Comparison of ENCODE assay signal across 16 cellular contexts in the genomic region with DNA sequence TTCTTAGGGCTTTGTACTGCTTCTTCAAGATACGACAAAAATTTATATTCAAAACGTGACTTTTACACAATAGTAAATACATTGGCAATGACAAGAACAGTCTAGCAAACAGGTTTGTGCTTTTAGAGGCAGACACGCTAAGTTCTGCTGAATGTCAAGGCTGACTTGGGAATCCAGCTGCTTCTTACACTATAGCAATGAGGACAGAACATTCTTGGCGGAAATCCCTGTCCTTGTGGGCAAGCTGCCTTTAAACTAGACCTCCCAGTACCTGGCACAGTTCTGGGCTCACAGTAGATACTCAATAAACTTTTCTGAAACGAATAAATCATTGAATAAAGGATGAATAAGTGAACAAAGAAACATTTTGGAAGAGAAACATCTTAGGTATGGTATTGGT.
DNase-seq lines count a peak whose midpoint lies in the region; ATAC-seq and TF ChIP-seq lines count a peak whose summit lies in the region.
"Had no signal": no experiment of that assay in that cellular context is flagged by ENCODE, and none has a peak within 500 bp of the region (broad histone marks: within the 10 kb centered on the region; RNA-seq: fewer than 3 reads in every experiment).

No MANE protein-coding gene starts in this region.

- 66 to 80% methylated on average over 5 of the region's 5 CpGs for WGBS in heart right ventricle, 2 donors
- 28 to 54% (median 30%) methylated on average over 5 of the region's 5 CpGs for WGBS in psoas muscle, 3 donors

- peaks cover 58% of the 10 kb centered on the region for H3K4me1 Mint-ChIP-seq in CD4-positive, alpha-beta T cell (ENCODE audit: low read depth)
- peaks cover 52% of the 10 kb centered on the region for H3K4me1 Mint-ChIP-seq in chondrocyte (ENCODE audit: low read depth)

- H3K27me3 Mint-ChIP-seq in CD4-positive, alpha-beta T cell: no peaks in the 10 kb centered on the region
- H3K27me3 Mint-ChIP-seq in chondrocyte (ENCODE audit: low read depth): no peaks in the 10 kb centered on the region

- no peak overlapping the region for H3K27ac ChIP-seq in CD4-positive, alpha-beta T cell (ENCODE audit: low read depth, low read length)
- H3K27ac ChIP-seq in heart right ventricle (peak overlapping the region in 4 of 10 donors; percentile 1 to 67 (median 46)), psoas muscle (no peak overlapping the region)
- H3K27ac ChIP-seq: PC-9 had no signal

- no peak for ATAC-seq in CD4-positive, alpha-beta T cell (ENCODE audit: poor library complexity)
- ATAC-seq in heart right ventricle (peak in 6 of 8 donors; percentile 36 to 85 (median 48)), psoas muscle (peak in 3 of 4 donors; percentile 33 to 78 (median 70)), GM18873 (IDR thresholded peaks at IDR 0.05; ENCODE audit: low FRiP score, unreplicated experiment) (no peak), HG03045 (IDR thresholded peaks at IDR 0.05; ENCODE audit: unreplicated experiment) (no peak)
- ATAC-seq: activated CD8-positive, alpha-beta T cell treated with anti-CD3 and anti-CD28 coated beads, Interleukin-2, amount 10 ng/mL, durations not matched to agents 7 days and 5 days had no signal

- H3K9me3 Mint-ChIP-seq in CD4-positive, alpha-beta T cell: no peaks in the 10 kb centered on the region
- H3K9me3 Mint-ChIP-seq in chondrocyte (ENCODE audit: low read depth): no peaks in the 10 kb centered on the region
- H3K9me3 Mint-ChIP-seq: activated T-helper 2 cell treated with anti-CD3 and anti-CD28 coated beads, Interferon-gamma antibody, Interleukin-2, Interleukin-4, amounts not matched to agents 10 μg/mL and 5 μg/mL and 100 μg/mL, durations not matched to agents 14 hours and 24 hours and 36 hours had no signal

- no peak for DNase-seq in CD4-positive, alpha-beta T cell
- DNase-seq in astrocyte of the hippocampus (ENCODE audit: low read depth, low spot score): peak; percentile 71
- no peak for DNase-seq in heart right ventricle
- peak; percentile 23 to 63 for DNase-seq in psoas muscle
- DNase-seq in occipital lobe (lab: John Stamatoyannopoulos, UW): no peak
- DNase-seq in chondrocyte (ENCODE audit: low spot score): no peak
- DNase-seq: ACHN; activated CD8-positive, alpha-beta T cell treated with anti-CD3 and anti-CD28 coated beads, Interleukin-2, amount 10 ng/mL, durations not matched to agents 7 days and 5 days; Caco-2; foreskin melanocyte; immature natural killer cell; NCI-H510A treated with DMSO at 0.1 percent for 48 hours; PC-9 had no signal

- no peak for TF ChIP-seq CTCF in CD4-positive, alpha-beta T cell (IDR thresholded peaks at IDR 0.05)
- TF ChIP-seq CTCF in heart right ventricle (IDR thresholded peaks at IDR 0.05): no peak
- no peak for TF ChIP-seq CTCF in psoas muscle (IDR thresholded peaks at IDR 0.05)
- no peak for TF ChIP-seq CTCF in chondrocyte (IDR thresholded peaks at IDR 0.05)

- H3K27ac Mint-ChIP-seq in CD4-positive, alpha-beta T cell: peak overlapping the region; percentile 27
- H3K27ac Mint-ChIP-seq in chondrocyte (ENCODE audit: unreplicated experiment): no peak overlapping the region
- H3K27ac Mint-ChIP-seq: activated CD8-positive, alpha-beta T cell treated with anti-CD3 and anti-CD28 coated beads, Interleukin-2, amount 10 ng/mL, durations not matched to agents 7 days and 5 days; activated T-helper 2 cell treated with anti-CD3 and anti-CD28 coated beads, Interferon-gamma antibody, Interleukin-2, Interleukin-4, amounts not matched to agents 10 μg/mL and 5 μg/mL and 100 μg/mL, durations not matched to agents 14 hours and 24 hours and 36 hours had no signal

- H3K27me3 ChIP-seq in CD4-positive, alpha-beta T cell (ENCODE audit: control insufficient read depth, insufficient read depth, low read length): no peaks in the 10 kb centered on the region
- H3K27me3 ChIP-seq in heart right ventricle: no peaks in the 10 kb centered on the region
- H3K27me3 ChIP-seq in psoas muscle (ENCODE audit: insufficient read depth in 3 of 3, low read length in 2 of 3): no peaks in the 10 kb centered on the region

- H3K4me3 ChIP-seq in heart right ventricle: no peak overlapping the region
- no peak overlapping the region for H3K4me3 ChIP-seq in psoas muscle
- H3K4me3 ChIP-seq: PC-9 had no signal

- H3K36me3 ChIP-seq in heart right ventricle (no peaks in the 10 kb centered on the region), psoas muscle (ENCODE audit: insufficient read depth in 1 of 2, low read depth in 1 of 2) (no peaks in the 10 kb centered on the region)

- H3K4me1 ChIP-seq in heart right ventricle (peaks cover 0 to 56% (median 44%) of the 10 kb centered on the region in 9 donors), psoas muscle (peaks cover 24% of the 10 kb centered on the region)

- intact Hi-C loops in CD4-positive, alpha-beta T cell (cut with DNase I, micrococcal nuclease): no loop called here
- intact Hi-C loops in heart right ventricle (cut with DNase I) (loop anchor here in 8 of 10 donors (5.0 to 10.0 kb wide), 7 partner anchors 184 to 1222 kb away; a partner anchor contains a TSS), psoas muscle (cut with DNase I) (loop anchor here in 1 of 2 donors (10.0 kb wide), 1 partner anchor 364 kb away; a partner anchor contains a TSS)

- peaks cover 18% of the 10 kb centered on the region for H3K36me3 Mint-ChIP-seq in CD4-positive, alpha-beta T cell (ENCODE audit: low read depth)
- H3K36me3 Mint-ChIP-seq in chondrocyte (ENCODE audit: low read depth): no peaks in the 10 kb centered on the region

- no peak overlapping the region for H3K4me3 Mint-ChIP-seq in CD4-positive, alpha-beta T cell
- no peak overlapping the region for H3K4me3 Mint-ChIP-seq in chondrocyte (ENCODE audit: unreplicated experiment)
- H3K4me3 Mint-ChIP-seq: activated CD8-positive, alpha-beta T cell treated with anti-CD3 and anti-CD28 coated beads, Interleukin-2, amount 10 ng/mL, durations not matched to agents 7 days and 5 days; immature natural killer cell had no signal

- no peaks in the 10 kb centered on the region for H3K9me3 ChIP-seq in CD4-positive, alpha-beta T cell (ENCODE audit: control insufficient read depth, low read length)
- H3K9me3 ChIP-seq in heart right ventricle (no peaks in the 10 kb centered on the region), psoas muscle (no peaks in the 10 kb centered on the region)
- H3K9me3 ChIP-seq: Caco-2 had no signal

- POLR2A ChIA-PET in CD4-positive, alpha-beta T cell (lab: Charles Lee): no interaction called here

- CTCF ChIA-PET in CD4-positive, alpha-beta T cell (lab: Charles Lee): no interaction called here

Comparison
In these comparisons a context has a peak if more than half of its experiments do, and no peak if none do; other contexts are left out.
1. ATAC-seq: peak in heart right ventricle (6 of 8) and psoas muscle (3 of 4); none in CD4-positive, alpha-beta T cell (single experiment), GM18873 (single experiment) and HG03045 (single experiment).
2. DNase-seq: peak in astrocyte of the hippocampus (single experiment) and psoas muscle (2 of 2); none in CD4-positive, alpha-beta T cell (0 of 10), heart right ventricle (0 of 2), occipital lobe (single experiment) and chondrocyte (single experiment).
3. intact Hi-C loops: an anchor here in heart right ventricle (5.0 to 10.0 kb wide); none called in CD4-positive, alpha-beta T cell.